ENCODE assay signal across 14 cellular contexts in the genomic region with DNA sequence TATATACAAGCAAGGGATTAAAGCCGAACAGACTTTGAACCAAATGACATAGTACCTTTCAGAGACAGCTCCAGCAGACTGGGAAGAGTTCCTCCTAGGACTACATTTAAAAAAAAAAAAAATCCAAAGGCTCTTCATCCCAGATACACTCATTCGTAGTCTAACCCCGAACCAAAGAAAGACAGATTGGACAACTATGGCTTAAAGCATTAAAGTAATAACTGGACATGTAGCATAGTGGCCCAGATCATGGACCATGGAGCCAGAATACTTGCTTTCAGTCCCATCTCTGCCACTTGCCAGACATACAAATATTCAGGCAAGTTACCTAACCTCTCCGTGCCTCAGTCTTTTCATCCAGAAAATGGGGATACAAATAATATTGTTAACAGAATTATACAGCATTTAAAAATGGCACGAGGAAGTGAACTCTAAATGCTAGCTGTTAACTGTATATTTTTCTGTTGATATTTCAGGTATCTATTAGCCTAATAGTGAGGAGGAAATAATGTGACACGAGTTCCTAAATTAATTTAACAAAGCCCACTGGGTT.
DNase-seq lines count a peak whose midpoint lies in the region; ATAC-seq and TF ChIP-seq lines count a peak whose summit lies in the region.
"Had no signal": no experiment of that assay in that cellular context is flagged by ENCODE, and none has a peak within 500 bp of the region (broad histone marks: within the 10 kb centered on the region; RNA-seq: fewer than 3 reads in every experiment).

No MANE protein-coding gene starts in this region.

- H3K4me3 ChIP-seq in parathyroid adenoma (ENCODE audit: low read depth, low read length) (no peak overlapping the region), smooth muscle cell (no peak overlapping the region)
- H3K4me3 ChIP-seq: breast epithelium, vagina had no signal

- H3K27me3 Mint-ChIP-seq in CD4-positive, alpha-beta T cell, result no peaks in the 10 kb centered on the region
- H3K27me3 Mint-ChIP-seq in IgD-negative memory B cell (no peaks in the 10 kb centered on the region), brain (peaks cover 3% of the 10 kb centered on the region)

- CTCF ChIA-PET in CD4-positive, alpha-beta T cell (lab: Charles Lee), result interaction anchor here (0.9 to 1.6 kb wide), 2 partner anchors 25 to 125 kb away, joined by 3 to 5 read pairs; no protein-coding TSS in a partner anchor

- H3K79me2 ChIP-seq in parathyroid adenoma (peaks cover 28% of the 10 kb centered on the region), smooth muscle cell (ENCODE audit: low read depth) (peaks cover 18% of the 10 kb centered on the region)

- H3K9me3 ChIP-seq in CD4-positive, alpha-beta T cell (ENCODE audit: control insufficient read depth, low read length), result no peaks in the 10 kb centered on the region
- H3K9me3 ChIP-seq in parathyroid adenoma (ENCODE audit: control insufficient read depth, low read length), result no peaks in the 10 kb centered on the region
- no peaks in the 10 kb centered on the region for H3K9me3 ChIP-seq in smooth muscle cell (replicated peaks; ENCODE audit: low read depth)
- H3K9me3 ChIP-seq: breast epithelium, gastroesophageal sphincter, vagina had no signal

- no peak for ATAC-seq in CD4-positive, alpha-beta T cell (ENCODE audit: poor library complexity)
- no peak for ATAC-seq in GM19395 (IDR thresholded peaks at IDR 0.05; ENCODE audit: unreplicated experiment)
- ATAC-seq in GM21447 (IDR thresholded peaks at IDR 0.05; ENCODE audit: unreplicated experiment), result no peak
- ATAC-seq: gastroesophageal sphincter, WTC11 had no signal

- no peak overlapping the region for H3K9ac ChIP-seq in parathyroid adenoma
- H3K9ac ChIP-seq in smooth muscle cell (ENCODE audit: low read depth), result no peak overlapping the region

- peak overlapping the region; percentile 84 for H3K27ac ChIP-seq in CD4-positive, alpha-beta T cell (ENCODE audit: low read depth, low read length)
- H3K27ac ChIP-seq in parathyroid adenoma, result peak overlapping the region; percentile 22
- no peak overlapping the region for H3K27ac ChIP-seq in smooth muscle cell (ENCODE audit: low read depth)
- H3K27ac ChIP-seq: vagina had no signal

- H3K4me1 Mint-ChIP-seq in CD4-positive, alpha-beta T cell (ENCODE audit: low read depth), result peaks cover 78% of the 10 kb centered on the region
- H3K4me1 Mint-ChIP-seq in IgD-negative memory B cell (peaks cover 39 to 56% (median 51%) of the 10 kb centered on the region in 3 donors), brain (peaks cover 52% of the 10 kb centered on the region)

- H3K36me3 Mint-ChIP-seq in CD4-positive, alpha-beta T cell (ENCODE audit: low read depth), result peaks cover 33% of the 10 kb centered on the region
- H3K36me3 Mint-ChIP-seq in IgD-negative memory B cell (peaks cover 7% of the 10 kb centered on the region), brain (no peaks in the 10 kb centered on the region)
- H3K36me3 Mint-ChIP-seq: WTC11 had no signal

- peak overlapping the region; percentile 84 for H3K4me3 Mint-ChIP-seq in CD4-positive, alpha-beta T cell
- H3K4me3 Mint-ChIP-seq in IgD-negative memory B cell (peak overlapping the region in 3 of 4 donors; percentile 31 to 70 (median 36)), brain (peak overlapping the region in 2 of 5 experiments; percentile 45 to 71)
- H3K4me3 Mint-ChIP-seq: WTC11 had no signal

- H3K9me3 Mint-ChIP-seq in CD4-positive, alpha-beta T cell, result no peaks in the 10 kb centered on the region
- peaks cover 0 to 4% (median 0%) of the 10 kb centered on the region in 3 donors for H3K9me3 Mint-ChIP-seq in IgD-negative memory B cell
- H3K9me3 Mint-ChIP-seq in brain, result no peaks in the 10 kb centered on the region
- H3K9me3 Mint-ChIP-seq: WTC11 had no signal

- 95% methylated on average over 6 of the region's 6 CpGs for WGBS in smooth muscle cell (ENCODE audit: low lambda C conversion rate)

- H4K20me1 ChIP-seq in smooth muscle cell (ENCODE audit: low read depth), result peaks cover 31% of the 10 kb centered on the region

- no peaks in the 10 kb centered on the region for H3K36me3 ChIP-seq in parathyroid adenoma (ENCODE audit: control insufficient read depth, insufficient read depth, low read length)
- H3K36me3 ChIP-seq in smooth muscle cell (ENCODE audit: low read depth), result no peaks in the 10 kb centered on the region
- H3K36me3 ChIP-seq: breast epithelium, gastroesophageal sphincter, vagina had no signal

- no peak overlapping the region for H2AFZ ChIP-seq in parathyroid adenoma
- H2AFZ ChIP-seq in smooth muscle cell (ENCODE audit: low read depth), result no peak overlapping the region

- TF ChIP-seq CTCF in CD4-positive, alpha-beta T cell (IDR thresholded peaks at IDR 0.05), result no peak
- TF ChIP-seq CTCF in brain (conservative IDR thresholded peaks at IDR 0.05) (no peak), parathyroid adenoma (IDR thresholded peaks at IDR 0.05) (no peak), smooth muscle cell (IDR thresholded peaks at IDR 0.05; ENCODE audit: borderline replicate concordance, insufficient read depth, poor library complexity, severe bottlenecking) (no peak)

- intact Hi-C loops in CD4-positive, alpha-beta T cell (cut with DNase I, micrococcal nuclease), result loop anchor here in 1 of 2 experiments (2.0 to 5.0 kb wide), 3 partner anchors 22 to 64 kb away; no protein-coding TSS in a partner anchor

- H3K4me2 ChIP-seq in parathyroid adenoma (ENCODE audit: low read length) (no peak overlapping the region), smooth muscle cell (no peak overlapping the region)

- POLR2A ChIA-PET in CD4-positive, alpha-beta T cell (lab: Charles Lee), result interaction anchor here (0.6 to 3.6 kb wide), 11 partner anchors 8 to 631 kb away, joined by 3 to 45 read pairs (median 6); partner anchors contain the start of gene HIVEP2

- no peak for DNase-seq in CD4-positive, alpha-beta T cell
- no peak for DNase-seq in smooth muscle cell (lab: John Stamatoyannopoulos, UW; ENCODE audit: unreplicated experiment)
- DNase-seq: Karpas-422; NCI-H1436; stimulated activated CD4-positive, alpha-beta T cell treated with anti-CD3 and anti-CD28 coated beads, Interleukin-2, amount 100 ng/mL, for 48 hours had no signal

- H3K4me1 ChIP-seq in parathyroid adenoma (peaks cover 14% of the 10 kb centered on the region), smooth muscle cell (ENCODE audit: low read depth) (no peaks in the 10 kb centered on the region)
- H3K4me1 ChIP-seq: breast epithelium had no signal

- peak overlapping the region; percentile 82 for H3K27ac Mint-ChIP-seq in CD4-positive, alpha-beta T cell
- H3K27ac Mint-ChIP-seq in IgD-negative memory B cell (peak overlapping the region; percentile 76 to 95 (median 88)), brain (peak overlapping the region in 3 of 5 experiments; percentile 62 to 96 (median 92))

- no peaks in the 10 kb centered on the region for H3K27me3 ChIP-seq in CD4-positive, alpha-beta T cell (ENCODE audit: control insufficient read depth, insufficient read depth, low read length)
- no peaks in the 10 kb centered on the region for H3K27me3 ChIP-seq in parathyroid adenoma (ENCODE audit: control insufficient read depth, insufficient read depth, low read length)
- H3K27me3 ChIP-seq in smooth muscle cell (ENCODE audit: low read depth), result no peaks in the 10 kb centered on the region
- H3K27me3 ChIP-seq: breast epithelium, gastroesophageal sphincter, vagina had no signal

- no peaks in the 10 kb centered on the region for H3F3A ChIP-seq in smooth muscle cell (ENCODE audit: low read depth)
